In the genomic region with DNA sequence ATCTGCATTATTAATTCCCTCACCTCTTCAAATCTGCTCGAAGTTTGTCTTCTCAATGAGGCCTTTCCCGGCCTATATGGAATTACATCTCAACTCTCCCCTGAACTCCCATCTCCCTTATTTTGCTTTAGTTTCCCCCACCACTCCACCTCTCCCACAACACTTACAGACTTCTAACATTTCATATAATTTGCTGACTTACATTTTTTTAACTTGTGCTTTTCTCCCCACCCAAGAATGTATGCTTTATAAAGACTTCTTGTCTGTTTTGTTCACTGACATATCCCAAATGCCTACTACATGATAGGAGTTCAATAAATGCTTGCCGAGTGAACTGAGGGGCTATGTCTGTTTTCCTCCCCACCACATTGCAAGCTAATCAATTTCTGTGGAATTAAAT, we compare ENCODE assay signal across 24 cellular contexts. TPM values are rescaled to one million over a fixed set of nuclear protein-coding genes. Genes with fewer than 3 reads are reported as not detected.
DNase-seq lines count a peak whose midpoint lies in the region; TF ChIP-seq lines count a peak whose summit lies in the region.
"Had no signal": no experiment of that assay in that cellular context is flagged by ENCODE, and none has a peak within 500 bp of the region (broad histone marks: within the 10 kb centered on the region; RNA-seq: fewer than 3 reads in every experiment).

No MANE protein-coding gene starts in this region.

- no peak overlapping the region for H3K4me3 Mint-ChIP-seq in Caco-2 (ENCODE audit: unreplicated experiment)
- no peak overlapping the region for H3K4me3 Mint-ChIP-seq in mesothelial cell of epicardium
- no peak overlapping the region for H3K4me3 Mint-ChIP-seq in osteocyte (ENCODE audit: unreplicated experiment)
- H3K4me3 Mint-ChIP-seq: CD4-positive, alpha-beta memory T cell had no signal

- H4K8ac ChIP-seq in mesenchymal stem cell (ENCODE audit: low read length) = no peak overlapping the region

- H3K27ac Mint-ChIP-seq in Caco-2 (ENCODE audit: unreplicated experiment) = peak overlapping the region; percentile 14
- H3K27ac Mint-ChIP-seq in mesothelial cell of epicardium = peak overlapping the region; percentile 31
- peak overlapping the region; percentile 56 for H3K27ac Mint-ChIP-seq in osteocyte (ENCODE audit: unreplicated experiment)

- no peak overlapping the region for H3K18ac ChIP-seq in mesenchymal stem cell (ENCODE audit: low read depth in 1 of 2, low read length in 2 of 2)

- H3K4me2 ChIP-seq in PC-9 = peak overlapping the region; percentile 91
- H3K4me2 ChIP-seq in mesenchymal stem cell (ENCODE audit: low read length, poor library complexity, severe bottlenecking) = no peak overlapping the region

- H3K14ac ChIP-seq in mesenchymal stem cell (ENCODE audit: low read length in 2 of 2) = no peak overlapping the region

- no peaks in the 10 kb centered on the region for H3K9me3 ChIP-seq in Caco-2
- H3K9me3 ChIP-seq in PC-9 (ENCODE audit: insufficient read depth, low read depth) = no peaks in the 10 kb centered on the region
- H3K9me3 ChIP-seq in mesenchymal stem cell (ENCODE audit: control insufficient read depth, low read length) = no peaks in the 10 kb centered on the region
- H3K9me3 ChIP-seq: A549, HAP-1 had no signal

- no peak for TF ChIP-seq CTCF in Caco-2 (IDR thresholded peaks at IDR 0.05; ENCODE audit: insufficient read depth in 1 of 2, low read depth in 1 of 2, low read length in 1 of 2, severe bottlenecking in 1 of 2, unreplicated experiment in 1 of 2)
- TF ChIP-seq CTCF in PC-9 (conservative IDR thresholded peaks at IDR 0.05) = no peak
- no peak for TF ChIP-seq CTCF in mesothelial cell of epicardium (IDR thresholded peaks at IDR 0.05; ENCODE audit: unreplicated experiment)
- no peak for TF ChIP-seq CTCF in osteocyte (IDR thresholded peaks at IDR 0.05)

- H3K27ac ChIP-seq in PC-9 = no peak overlapping the region
- H3K27ac ChIP-seq in mesenchymal stem cell (ENCODE audit: low read length, poor library complexity, severe bottlenecking) = no peak overlapping the region
- H3K27ac ChIP-seq: A549, RWPE1 had no signal

- no peak overlapping the region for H2AFZ ChIP-seq in PC-9
- no peak overlapping the region for H2AFZ ChIP-seq in mesenchymal stem cell (ENCODE audit: low read depth, low read length)

- DNase-seq in Caco-2 (no peak), PC-9 (no peak), mesothelial cell of epicardium (ENCODE audit: low spot score in 2 of 2, unreplicated experiment in 2 of 2) (no peak), osteocyte (ENCODE audit: extremely low spot score, unreplicated experiment) (no peak), NCI-H146 (lab: John Stamatoyannopoulos, UW) (no peak), cerebellar nuclear complex (lab: John Stamatoyannopoulos, UW) (no peak), mesenchymal stem cell (no peak), NCI-H1930 (lab: John Stamatoyannopoulos, UW) (no peak)
- DNase-seq: AML-193; CD4-positive, alpha-beta memory T cell; COR-L47; GOT3; NCI-H1092 treated with DMSO at 0.1 percent for 48 hours; NCI-H1436; NCI-H187 treated with DMSO at 0.1 percent for 48 hours; NCI-H2107; NCI-H446; NCI-H524 treated with DMSO at 0.1 percent for 48 hours; NCI-H774; SHP77 had no signal

- H2BK120ac ChIP-seq in mesenchymal stem cell (ENCODE audit: low read depth, low read length) = no peak overlapping the region

- no peak overlapping the region for H3K23ac ChIP-seq in mesenchymal stem cell (ENCODE audit: low read length in 2 of 2)

- POLR2A ChIA-PET in Caco-2 (lab: Charles Lee) = no interaction called here
- POLR2A ChIA-PET in PC-9 (lab: Charles Lee; ENCODE audit: unreplicated experiment) = no interaction called here

- H2AK5ac ChIP-seq in mesenchymal stem cell (ENCODE audit: low read length, severe bottlenecking) = no peak overlapping the region

- peaks cover 11% of the 10 kb centered on the region for H3K79me2 ChIP-seq in PC-9 (ENCODE audit: low read depth)

- no peaks in the 10 kb centered on the region for H3K9me3 Mint-ChIP-seq in Caco-2 (ENCODE audit: unreplicated experiment)
- H3K9me3 Mint-ChIP-seq in mesothelial cell of epicardium = no peaks in the 10 kb centered on the region
- no peaks in the 10 kb centered on the region for H3K9me3 Mint-ChIP-seq in osteocyte (ENCODE audit: unreplicated experiment)
- H3K9me3 Mint-ChIP-seq: IgD-negative memory B cell had no signal

- CTCF ChIA-PET in Caco-2 (lab: Charles Lee) (no interaction called here), PC-9 (lab: Charles Lee) (no interaction called here)

- H2BK12ac ChIP-seq in mesenchymal stem cell (ENCODE audit: low read length in 2 of 2) = no peak overlapping the region

- intact Hi-C loops in Caco-2 (cut with micrococcal nuclease; ENCODE audit: unreplicated experiment) (no loop called here), PC-9 (cut with micrococcal nuclease; ENCODE audit: unreplicated experiment) (no loop called here)

- no peaks in the 10 kb centered on the region for H4K20me1 ChIP-seq in PC-9 (ENCODE audit: insufficient read depth)

- no peaks in the 10 kb centered on the region for H3K79me1 ChIP-seq in mesenchymal stem cell (replicated peaks; ENCODE audit: low read length, poor library complexity, severe bottlenecking)

- H2BK5ac ChIP-seq in mesenchymal stem cell (ENCODE audit: low read depth, low read length, poor library complexity, severe bottlenecking) = no peak overlapping the region

- H2BK15ac ChIP-seq in mesenchymal stem cell (ENCODE audit: low read depth, poor library complexity, severe bottlenecking) = no peak overlapping the region

- 94% methylated on average over 3 of the region's 3 CpGs for WGBS in mesenchymal stem cell

- no peaks in the 10 kb centered on the region for H3K9me2 ChIP-seq in PC-9 (ENCODE audit: insufficient read depth)

- no peak overlapping the region for H3K9ac ChIP-seq in mesenchymal stem cell (ENCODE audit: low read length)

- no peak overlapping the region for H3K4ac ChIP-seq in mesenchymal stem cell (ENCODE audit: low read depth in 1 of 2, low read length in 2 of 2)

- H3K36me3 ChIP-seq in Caco-2 (ENCODE audit: control insufficient read depth, insufficient read depth, low read length) (no peaks in the 10 kb centered on the region), PC-9 (ENCODE audit: low read depth) (no peaks in the 10 kb centered on the region), mesenchymal stem cell (ENCODE audit: control insufficient read depth in 1 of 2, insufficient read depth in 2 of 2, low read depth in 1 of 2, low read length in 2 of 2) (no peaks in the 10 kb centered on the region)
- H3K36me3 ChIP-seq: HAP-1 had no signal

- BruUV-seq in Caco-2 (replicated peaks; lab: Mats Ljungman, UMichigan) = no TSS peak
- BruUV-seq in PC-9 (replicated peaks; lab: Mats Ljungman, UMichigan) = no TSS peak

- H3K4me1 ChIP-seq in Caco-2 (peaks cover 31% of the 10 kb centered on the region), PC-9 (replicated peaks; ENCODE audit: insufficient read depth) (peaks cover 29% of the 10 kb centered on the region), mesenchymal stem cell (ENCODE audit: control insufficient read depth, insufficient read depth, low read depth, low read length) (peaks cover 5% of the 10 kb centered on the region)

- H3K27me3 Mint-ChIP-seq in Caco-2 (ENCODE audit: insufficient read depth, unreplicated experiment) (no peaks in the 10 kb centered on the region), mesothelial cell of epicardium (ENCODE audit: low read depth) (no peaks in the 10 kb centered on the region), osteocyte (ENCODE audit: unreplicated experiment) (no peaks in the 10 kb centered on the region)
- H3K27me3 Mint-ChIP-seq: IgD-negative memory B cell had no signal

- peaks cover 25% of the 10 kb centered on the region for H3K4me1 Mint-ChIP-seq in Caco-2 (ENCODE audit: low read depth, unreplicated experiment)
- peaks cover 23% of the 10 kb centered on the region for H3K4me1 Mint-ChIP-seq in mesothelial cell of epicardium
- peaks cover 38% of the 10 kb centered on the region for H3K4me1 Mint-ChIP-seq in osteocyte (ENCODE audit: unreplicated experiment)

- H3K4me3 ChIP-seq in Caco-2 (ENCODE audit: low read depth, low read length) = no peak overlapping the region
- H3K4me3 ChIP-seq in PC-9 = peak overlapping the region; percentile 76; the same call in 1 of the 2 replicates
- H3K4me3 ChIP-seq in mesenchymal stem cell (ENCODE audit: insufficient read depth in 1 of 2, low read depth in 1 of 2, low read length in 2 of 2) = no peak overlapping the region
- H3K4me3 ChIP-seq: A549, HAP-1 had no signal

- peaks cover 25% of the 10 kb centered on the region for H3F3A ChIP-seq in PC-9 (ENCODE audit: insufficient read depth, low read depth)

- no peak overlapping the region for H4K91ac ChIP-seq in mesenchymal stem cell (ENCODE audit: low read length)

- H3K36me3 Mint-ChIP-seq in Caco-2 (ENCODE audit: insufficient read depth, unreplicated experiment) (peaks cover 7% of the 10 kb centered on the region), mesothelial cell of epicardium (no peaks in the 10 kb centered on the region), osteocyte (ENCODE audit: unreplicated experiment) (peaks cover 6% of the 10 kb centered on the region)
- H3K36me3 Mint-ChIP-seq: CD4-positive, alpha-beta memory T cell; IgD-negative memory B cell had no signal

- H3K27me3 ChIP-seq in Caco-2 (replicated peaks; ENCODE audit: control insufficient read depth, insufficient read depth, low read length) (no peaks in the 10 kb centered on the region), PC-9 (ENCODE audit: insufficient read depth, low read depth) (no peaks in the 10 kb centered on the region), mesenchymal stem cell (ENCODE audit: control insufficient read depth in 1 of 2, insufficient read depth in 1 of 2, low read length in 2 of 2) (no peaks in the 10 kb centered on the region)

RNA-seq across cellular contexts. Expression of a gene that starts 3.9 kb away (rescaled TPM):
- total RNA-seq in Caco-2 (2022) = 147 and 153 TPM in 2 replicates
- total RNA-seq in PC-9 (2021) = 93.2 and 106 TPM in 2 replicates
- 174 to 179 TPM (median 174 TPM) in 3 replicates for total RNA-seq in mesothelial cell of epicardium
- total RNA-seq in osteocyte = 868 and 890 TPM in 2 replicates
- 133 TPM for polyA plus RNA-seq in mesenchymal stem cell (2013, experiment 1 of 2)
- polyA plus RNA-seq in mesenchymal stem cell (2013, experiment 2 of 2) = 131 TPM
